In the genomic region with DNA sequence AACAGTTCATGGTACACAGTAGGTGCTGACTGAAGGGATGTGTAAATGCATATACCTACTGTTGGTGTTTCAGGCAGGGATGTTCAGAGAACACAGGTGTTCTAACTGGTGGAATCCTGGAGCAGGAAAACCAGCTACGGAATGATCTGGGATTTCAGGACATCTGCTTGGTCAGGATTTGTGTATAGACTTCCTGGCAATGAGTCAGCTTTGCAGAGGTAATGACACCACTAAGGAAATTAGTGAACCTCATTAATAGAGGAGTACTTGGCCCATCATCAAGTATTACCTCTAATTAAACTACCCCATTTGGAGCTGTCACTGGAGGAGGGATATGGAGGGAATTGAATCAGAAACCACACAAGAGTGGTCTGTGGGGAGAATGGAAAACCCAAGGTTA, we compare ENCODE assay signal across 29 cellular contexts. TPM values are rescaled to one million over a fixed set of nuclear protein-coding genes. Genes with fewer than 3 reads are reported as not detected.
A peak's percentile ranks its signal among the peaks of the same experiment; 100 is the strongest.
DNase-seq lines count a peak whose midpoint lies in the region; ATAC-seq and TF ChIP-seq lines count a peak whose summit lies in the region.
"Had no signal": no experiment of that assay in that cellular context is flagged by ENCODE, and none has a peak within 500 bp of the region (broad histone marks: within the 10 kb centered on the region; RNA-seq: fewer than 3 reads in every experiment).

No MANE protein-coding gene starts in this region.

- H3K4me3 ChIP-seq in endodermal cell (ENCODE audit: low read length): no peak overlapping the region
- H3K4me3 ChIP-seq: A549; BLaER1 treated with 17β-estradiol and CSF1 and Interleukin-3, amounts not matched to agents 10 nM and 100 nM; GM23338 had no signal

- WGBS in endodermal cell (ENCODE audit: insufficient coverage in 1 of 2, insufficient read length in 1 of 2), 2 experiments: 83 to 98% methylated on average over 1 of the region's 1 CpG

- H3K27ac Mint-ChIP-seq in activated T-cell treated with anti-CD3 and anti-CD28 coated beads, Interleukin-2, amount 50 U/mL, for 24 hours: peak overlapping the region; percentile 42
- peak overlapping the region; percentile 10 for H3K27ac Mint-ChIP-seq in activated naive CD8-positive, alpha-beta T cell treated with anti-CD3 and anti-CD28 coated beads for 36 hours
- peak overlapping the region; percentile 24 for H3K27ac Mint-ChIP-seq in endodermal cell
- peak overlapping the region; percentile 50 for H3K27ac Mint-ChIP-seq in nephron progenitor cell
- H3K27ac Mint-ChIP-seq in CD14-positive monocyte: peak overlapping the region in 2 of 7 donors; percentile 5 to 52
- H3K27ac Mint-ChIP-seq: GM23338 had no signal

- intact Hi-C loops in CD14-positive monocyte (cut with micrococcal nuclease): no loop called here
- intact Hi-C loops in left ventricle myocardium superior (cut with micrococcal nuclease): no loop called here

- no peak for DNase-seq in activated T-cell treated with anti-CD3 and anti-CD28 coated beads, Interleukin-2, amount 50 U/mL, for 24 hours
- DNase-seq in activated T-cell treated with anti-CD3 and anti-CD28 coated beads, Interleukin-2, amount 50 U/mL, for 4 hours: no peak
- DNase-seq in activated naive CD8-positive, alpha-beta T cell treated with anti-CD3 and anti-CD28 coated beads for 36 hours: no peak
- DNase-seq in endodermal cell: no peak
- DNase-seq in nephron progenitor cell: no peak
- no peak for DNase-seq in NK-92 treated with Interleukin-12 subunit alpha and Interleukin-12 subunit beta, amount 100 ng/mL, for 24 hours (lab: John Stamatoyannopoulos, UW)
- DNase-seq in CD14-positive monocyte (ENCODE audit: low spot score): no peak
- no peak for DNase-seq in left ventricle myocardium superior
- DNase-seq: AML-193; CD4-positive, alpha-beta memory T cell; COR-L47; H9; KBM-7; MV-4-11; NCI-H1105; NCI-H1436 treated with DMSO at 0.1 percent for 48 hours; NCI-H187 treated with DMSO at 0.1 percent for 48 hours; NCI-H2171 treated with DMSO at 0.1 percent for 48 hours; NCI-H345; NCI-H510A treated with DMSO at 0.1 percent for 48 hours; NCI-H774; Right ventricle myocardium superior; RPMI8226 had no signal

- peaks cover 91% of the 10 kb centered on the region for H3K36me3 Mint-ChIP-seq in activated T-cell treated with anti-CD3 and anti-CD28 coated beads, Interleukin-2, amount 50 U/mL, for 24 hours (ENCODE audit: low read depth)
- peaks cover 46% of the 10 kb centered on the region for H3K36me3 Mint-ChIP-seq in activated T-cell treated with anti-CD3 and anti-CD28 coated beads, Interleukin-2, amount 50 U/mL, for 4 hours (ENCODE audit: insufficient read depth)
- peaks cover 47% of the 10 kb centered on the region for H3K36me3 Mint-ChIP-seq in activated naive CD8-positive, alpha-beta T cell treated with anti-CD3 and anti-CD28 coated beads for 36 hours
- peaks cover 69% of the 10 kb centered on the region for H3K36me3 Mint-ChIP-seq in endodermal cell (ENCODE audit: low read depth)
- H3K36me3 Mint-ChIP-seq in nephron progenitor cell (ENCODE audit: low read depth): peaks cover 75% of the 10 kb centered on the region
- peaks cover 67 to 82% of the 10 kb centered on the region in 2 donors for H3K36me3 Mint-ChIP-seq in CD14-positive monocyte

- H3K27me3 ChIP-seq in endodermal cell (ENCODE audit: control insufficient read depth, insufficient read depth, low read length, poor library complexity, severe bottlenecking): no peaks in the 10 kb centered on the region
- H3K27me3 ChIP-seq: BLaER1 treated with 17β-estradiol and CSF1 and Interleukin-3, amounts not matched to agents 10 nM and 100 nM had no signal

- H3K9me3 Mint-ChIP-seq in activated T-cell treated with anti-CD3 and anti-CD28 coated beads, Interleukin-2, amount 50 U/mL, for 24 hours: no peaks in the 10 kb centered on the region
- H3K9me3 Mint-ChIP-seq in activated T-cell treated with anti-CD3 and anti-CD28 coated beads, Interleukin-2, amount 50 U/mL, for 4 hours: no peaks in the 10 kb centered on the region
- no peaks in the 10 kb centered on the region for H3K9me3 Mint-ChIP-seq in activated naive CD8-positive, alpha-beta T cell treated with anti-CD3 and anti-CD28 coated beads for 36 hours
- H3K9me3 Mint-ChIP-seq in endodermal cell: no peaks in the 10 kb centered on the region
- H3K9me3 Mint-ChIP-seq in nephron progenitor cell: no peaks in the 10 kb centered on the region
- H3K9me3 Mint-ChIP-seq in CD14-positive monocyte: no peaks in the 10 kb centered on the region
- H3K9me3 Mint-ChIP-seq: CD4-positive, alpha-beta memory T cell; GM23338; H9 had no signal

- no peak overlapping the region for H3K27ac ChIP-seq in endodermal cell (ENCODE audit: low read depth, low read length)
- H3K27ac ChIP-seq: A549; BLaER1 treated with 17β-estradiol and CSF1 and Interleukin-3, amounts not matched to agents 10 nM and 100 nM had no signal

- TF ChIP-seq CTCF in endodermal cell (conservative IDR thresholded peaks at IDR 0.05) (no peak), nephron progenitor cell (IDR thresholded peaks at IDR 0.05) (no peak), CD14-positive monocyte (IDR thresholded peaks at IDR 0.05) (no peak)

- peaks cover 76% of the 10 kb centered on the region for H3K36me3 ChIP-seq in endodermal cell (ENCODE audit: control insufficient read depth, insufficient read depth, low read length)

- H3K4me3 Mint-ChIP-seq in activated T-cell treated with anti-CD3 and anti-CD28 coated beads, Interleukin-2, amount 50 U/mL, for 24 hours: no peak overlapping the region
- no peak overlapping the region for H3K4me3 Mint-ChIP-seq in activated T-cell treated with anti-CD3 and anti-CD28 coated beads, Interleukin-2, amount 50 U/mL, for 4 hours
- H3K4me3 Mint-ChIP-seq in activated naive CD8-positive, alpha-beta T cell treated with anti-CD3 and anti-CD28 coated beads for 36 hours: no peak overlapping the region
- H3K4me3 Mint-ChIP-seq in endodermal cell: no peak overlapping the region
- H3K4me3 Mint-ChIP-seq in nephron progenitor cell: no peak overlapping the region
- no peak overlapping the region for H3K4me3 Mint-ChIP-seq in CD14-positive monocyte
- H3K4me3 Mint-ChIP-seq: CD4-positive, alpha-beta memory T cell; GM23338; H9 had no signal

- H3K4me1 Mint-ChIP-seq in activated T-cell treated with anti-CD3 and anti-CD28 coated beads, Interleukin-2, amount 50 U/mL, for 24 hours (ENCODE audit: low read depth): peaks cover 16% of the 10 kb centered on the region
- H3K4me1 Mint-ChIP-seq in activated T-cell treated with anti-CD3 and anti-CD28 coated beads, Interleukin-2, amount 50 U/mL, for 4 hours (ENCODE audit: low read depth): peaks cover 11% of the 10 kb centered on the region
- H3K4me1 Mint-ChIP-seq in activated naive CD8-positive, alpha-beta T cell treated with anti-CD3 and anti-CD28 coated beads for 36 hours: peaks cover 17% of the 10 kb centered on the region
- peaks cover 11% of the 10 kb centered on the region for H3K4me1 Mint-ChIP-seq in endodermal cell
- H3K4me1 Mint-ChIP-seq in nephron progenitor cell: peaks cover 10% of the 10 kb centered on the region
- H3K4me1 Mint-ChIP-seq in CD14-positive monocyte: peaks cover 2% of the 10 kb centered on the region
- H3K4me1 Mint-ChIP-seq: GM23338 had no signal

- no peaks in the 10 kb centered on the region for H3K27me3 Mint-ChIP-seq in activated T-cell treated with anti-CD3 and anti-CD28 coated beads, Interleukin-2, amount 50 U/mL, for 24 hours
- no peaks in the 10 kb centered on the region for H3K27me3 Mint-ChIP-seq in activated T-cell treated with anti-CD3 and anti-CD28 coated beads, Interleukin-2, amount 50 U/mL, for 4 hours (ENCODE audit: low read depth)
- no peaks in the 10 kb centered on the region for H3K27me3 Mint-ChIP-seq in activated naive CD8-positive, alpha-beta T cell treated with anti-CD3 and anti-CD28 coated beads for 36 hours
- H3K27me3 Mint-ChIP-seq in endodermal cell (ENCODE audit: insufficient read depth) (no peaks in the 10 kb centered on the region), nephron progenitor cell (ENCODE audit: low read depth, poor library complexity) (no peaks in the 10 kb centered on the region), CD14-positive monocyte (ENCODE audit: low read depth in 3 of 3) (peaks cover 0 to 2% (median 0%) of the 10 kb centered on the region in 3 donors)
- H3K27me3 Mint-ChIP-seq: CD4-positive, alpha-beta memory T cell had no signal

- ATAC-seq in activated T-cell treated with anti-CD3 and anti-CD28 coated beads, Interleukin-2, amount 50 U/mL, for 4 hours: no peak
- ATAC-seq in left ventricle myocardium superior: no peak
- ATAC-seq: A549, GM23338 had no signal

- H3K9me3 ChIP-seq in endodermal cell (ENCODE audit: control insufficient read depth, low read length): no peaks in the 10 kb centered on the region
- H3K9me3 ChIP-seq: A549; BLaER1 treated with 17β-estradiol and CSF1 and Interleukin-3, amounts not matched to agents 10 nM and 100 nM had no signal

- no peaks in the 10 kb centered on the region for H3K4me1 ChIP-seq in endodermal cell (ENCODE audit: control insufficient read depth, insufficient read depth, low read length)
- H3K4me1 ChIP-seq: A549 had no signal

- no peak overlapping the region for H3K9ac ChIP-seq in endodermal cell (ENCODE audit: extremely low read depth, low read length, poor library complexity, severe bottlenecking)
- H3K9ac ChIP-seq: BLaER1 treated with 17β-estradiol and CSF1 and Interleukin-3, amounts not matched to agents 10 nM and 100 nM had no signal

RNA-seq across cellular contexts. Expression of a gene that starts 7.3 kb away (rescaled TPM):
- total RNA-seq in activated T-cell treated with anti-CD3 and anti-CD28 coated beads, Interleukin-2, amount 50 U/mL, for 4 hours: 100 to 1,000 TPM; 172 to 194 (median 185) TPM
- total RNA-seq in activated naive CD8-positive, alpha-beta T cell treated with anti-CD3 and anti-CD28 coated beads for 36 hours: 100 to 1,000 TPM; 206 to 216 TPM
- total RNA-seq in endodermal cell (10 to 100 TPM; 84.5 to 95.8 TPM), left ventricle myocardium superior (81.2 TPM)
- 87.1 TPM for polyA plus RNA-seq in endodermal cell (2013, experiment 1 of 2)
- 77.1 TPM for polyA plus RNA-seq in endodermal cell (2013, experiment 2 of 2)
- polyA plus RNA-seq in CD14-positive monocyte: 10 to 100 TPM; 42.5 to 47.8 TPM

RNA-seq across cellular contexts. Expression of a gene that starts 7.5 kb away (rescaled TPM):
- 1 to 10 TPM; 7.2 to 8.3 (median 7.7) TPM for total RNA-seq in activated T-cell treated with anti-CD3 and anti-CD28 coated beads, Interleukin-2, amount 50 U/mL, for 4 hours
- 10 to 100 TPM in 1 of 2 experiments, 1 to 10 TPM in 1; 9.1 to 10.6 TPM for total RNA-seq in activated naive CD8-positive, alpha-beta T cell treated with anti-CD3 and anti-CD28 coated beads for 36 hours
- total RNA-seq in endodermal cell (10 to 100 TPM in 1 of 2 donors, 1 to 10 TPM in 1; 8.2 to 11.0 TPM), left ventricle myocardium superior (5.9 TPM)
- 13.3 TPM for polyA plus RNA-seq in endodermal cell (2013, experiment 1 of 2)
- polyA plus RNA-seq in endodermal cell (2013, experiment 2 of 2): 12.0 TPM
- polyA plus RNA-seq in CD14-positive monocyte: 1 to 10 TPM in 1 of 2 donors, under 1 TPM in 1; 0.76 to 1.5 TPM

RNA-seq across cellular contexts. Expression of a gene that starts 54.5 kb away (rescaled TPM):
- total RNA-seq in activated T-cell treated with anti-CD3 and anti-CD28 coated beads, Interleukin-2, amount 50 U/mL, for 4 hours: not detected
- total RNA-seq in activated naive CD8-positive, alpha-beta T cell treated with anti-CD3 and anti-CD28 coated beads for 36 hours: not detected
- total RNA-seq in endodermal cell (not detected), left ventricle myocardium superior (not detected)
- not detected for polyA plus RNA-seq in endodermal cell (2013, experiment 1 of 2)
- polyA plus RNA-seq in endodermal cell (2013, experiment 2 of 2): not detected
- polyA plus RNA-seq in CD14-positive monocyte: not detected
- total RNA-seq: GM23338, H9, LHCN-M2, MCF 10A, Right ventricle myocardium superior, SK-MEL-5 had no signal
- polyA plus RNA-seq: A549; CD4-positive, alpha-beta memory T cell; GM23338 had no signal
